Comparison of ENCODE assay signal across 11 cellular contexts in the genomic region with DNA sequence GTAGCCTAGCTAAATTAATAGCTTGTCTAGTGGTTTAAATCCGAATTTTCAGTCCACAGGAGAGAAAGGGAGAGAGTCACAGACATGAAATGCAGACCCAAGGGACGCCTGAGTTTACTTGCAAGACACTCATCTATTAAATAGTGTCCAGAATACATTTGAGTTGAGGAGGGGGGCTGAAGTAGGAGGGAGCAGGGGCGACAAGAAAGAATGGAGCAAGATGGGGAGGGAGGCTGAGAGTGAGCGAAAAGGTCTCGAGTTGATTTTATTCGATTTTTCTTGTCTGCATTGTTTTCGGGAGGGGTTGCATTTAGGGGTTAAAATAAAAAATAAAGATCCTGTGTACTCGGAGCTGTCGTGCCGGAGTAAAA. TPM values are rescaled to one million over a fixed set of nuclear protein-coding genes. Genes with fewer than 3 reads are reported as not detected.
DNase-seq lines count a peak whose midpoint lies in the region; ATAC-seq, FAIRE-seq and TF ChIP-seq lines count a peak whose summit lies in the region.
"Had no signal": no experiment of that assay in that cellular context is flagged by ENCODE, and none has a peak within 500 bp of the region (broad histone marks: within the 10 kb centered on the region; RNA-seq: fewer than 3 reads in every experiment).

No MANE protein-coding gene starts in this region.

- intact Hi-C loops in right cardiac atrium (cut with DNase I) (loop anchor here (5.0 to 10.0 kb wide), 7 partner anchors 80 to 623 kb away; no protein-coding TSS in a partner anchor), cardiac septum (cut with DNase I) (loop anchor here (2.0 to 5.0 kb wide), 3 partner anchors 519 to 800 kb away; no protein-coding TSS in a partner anchor), head of caudate nucleus (cut with DNase I) (loop anchor here (2.0 to 10.0 kb wide), 2 partner anchors 519 to 623 kb away; no protein-coding TSS in a partner anchor)
- intact Hi-C loops in naive thymus-derived CD4-positive, alpha-beta T cell (cut with micrococcal nuclease) = loop anchor here (1.0 to 10.0 kb wide), 4 partner anchors 7 to 803 kb away; no protein-coding TSS in a partner anchor

- no peaks in the 10 kb centered on the region for H3K36me3 ChIP-seq in bronchial epithelial cell (ENCODE audit: control insufficient read depth, insufficient read depth, low read length)
- H3K36me3 ChIP-seq in naive thymus-derived CD4-positive, alpha-beta T cell (ENCODE audit: control insufficient read depth in 2 of 3, insufficient read depth in 3 of 3, low read length in 3 of 3) = no peaks in the 10 kb centered on the region

- peaks cover 79 to 93% (median 87%) of the 10 kb centered on the region in 5 donors for H3K27me3 Mint-ChIP-seq in naive thymus-derived CD4-positive, alpha-beta T cell

- H3K36me3 Mint-ChIP-seq in naive thymus-derived CD4-positive, alpha-beta T cell = peaks cover 0 to 11% (median 0%) of the 10 kb centered on the region in 5 donors

- CTCF ChIA-PET in naive thymus-derived CD4-positive, alpha-beta T cell (lab: Charles Lee) = interaction anchor here (1.0 kb wide), 1 partner anchor 33 kb away, joined by 3 read pairs; no protein-coding TSS in a partner anchor

- H3K9me3 Mint-ChIP-seq in naive thymus-derived CD4-positive, alpha-beta T cell = peaks cover 0 to 29% (median 14%) of the 10 kb centered on the region in 11 donors

- H3K4me3 Mint-ChIP-seq in naive thymus-derived CD4-positive, alpha-beta T cell = peak overlapping the region; percentile 3 to 81 (median 61)

- no peaks in the 10 kb centered on the region for H3K9me3 ChIP-seq in right cardiac atrium (ENCODE audit: control insufficient read depth, low read length)
- peaks cover 0 to 6% (median 0%) of the 10 kb centered on the region in 3 experiments for H3K9me3 ChIP-seq in naive thymus-derived CD4-positive, alpha-beta T cell (ENCODE audit: control insufficient read depth in 2 of 3, low read length in 3 of 3)

- 38% methylated on average over 10 of the region's 10 CpGs for WGBS in right cardiac atrium

- H3K27ac Mint-ChIP-seq in naive thymus-derived CD4-positive, alpha-beta T cell = peak overlapping the region in 2 of 9 donors; percentile 0 to 31

- no peak for DNase-seq in right cardiac atrium
- no peak for DNase-seq in cardiac septum (ENCODE audit: low spot score)
- no peak for DNase-seq in bronchial epithelial cell (ENCODE audit: low read depth)
- no peak for DNase-seq in naive thymus-derived CD4-positive, alpha-beta T cell
- DNase-seq in A172 (ENCODE audit: low spot score) = no peak
- no peak for DNase-seq in head of caudate nucleus
- no peak for DNase-seq in DMS79 treated with DMSO at 0.1 percent for 48 hours (lab: John Stamatoyannopoulos, UW)
- DNase-seq: activated gamma-delta T cell treated with Interleukin-2 at 50 U/mL for 16 hours; C1 segment of cervical spinal cord; effector CD4-positive, alpha-beta T cell had no signal

- ATAC-seq in right cardiac atrium (no peak), GM18498 (IDR thresholded peaks at IDR 0.05; ENCODE audit: unreplicated experiment) (no peak)
- ATAC-seq in naive thymus-derived CD4-positive, alpha-beta T cell = no peak

- FAIRE-seq in bronchial epithelial cell (lab: Jason Lieb, UNC) = no peak

- POLR2A ChIA-PET in naive thymus-derived CD4-positive, alpha-beta T cell (lab: Charles Lee) = no interaction called here

- H3K4me3 ChIP-seq in right cardiac atrium (ENCODE audit: low read length) (peak overlapping the region; percentile 35), bronchial epithelial cell (ENCODE audit: low read depth, low read length) (peak overlapping the region; percentile 55)
- no peak overlapping the region for H3K4me3 ChIP-seq in naive thymus-derived CD4-positive, alpha-beta T cell (ENCODE audit: low read length)

- peaks cover 6 to 47% (median 34%) of the 10 kb centered on the region in 7 donors for H3K4me1 Mint-ChIP-seq in naive thymus-derived CD4-positive, alpha-beta T cell

- no peak for TF ChIP-seq CTCF in bronchial epithelial cell (IDR thresholded peaks at IDR 0.05; ENCODE audit: insufficient read depth, low read length, severe bottlenecking)

- H3K27ac ChIP-seq in right cardiac atrium (ENCODE audit: low read length) = no peak overlapping the region
- no peak overlapping the region for H3K27ac ChIP-seq in naive thymus-derived CD4-positive, alpha-beta T cell (ENCODE audit: low read depth, low read length)

- H3K27me3 ChIP-seq in right cardiac atrium (ENCODE audit: control insufficient read depth, insufficient read depth) = no peaks in the 10 kb centered on the region
- H3K27me3 ChIP-seq in bronchial epithelial cell (ENCODE audit: control insufficient read depth, insufficient read depth, low read length) = no peaks in the 10 kb centered on the region
- peaks cover 10 to 62% of the 10 kb centered on the region in 2 donors for H3K27me3 ChIP-seq in naive thymus-derived CD4-positive, alpha-beta T cell (ENCODE audit: control insufficient read depth in 2 of 2, insufficient read depth in 2 of 2, low read length in 2 of 2)

- H3K4me1 ChIP-seq in right cardiac atrium (ENCODE audit: control insufficient read depth, insufficient read depth, low read length) = no peaks in the 10 kb centered on the region
- peaks cover 8 to 13% of the 10 kb centered on the region in 2 donors for H3K4me1 ChIP-seq in naive thymus-derived CD4-positive, alpha-beta T cell (ENCODE audit: control insufficient read depth in 2 of 2, insufficient read depth in 2 of 2, low read length in 2 of 2)

RNA-seq across cellular contexts. Expression of a gene that starts 4.2 kb away (rescaled TPM):
- 10 to 100 TPM; 23.2 to 29.9 (median 27.1) TPM for total RNA-seq in right cardiac atrium
- polyA plus RNA-seq in right cardiac atrium = 8.2 TPM
- 18.7 TPM for total RNA-seq in cardiac septum
- 7.6 and 10.6 TPM in 2 replicates for total RNA-seq in bronchial epithelial cell
- under 1 TPM in 1 of 5 experiments, not detected in 4; 0.42 TPM for total RNA-seq in naive thymus-derived CD4-positive, alpha-beta T cell
- not detected for polyA plus RNA-seq in naive thymus-derived CD4-positive, alpha-beta T cell
- total RNA-seq in A172 (2014; rRNA removed; shearing (Covaris generic)) = 8.0 and 19.1 TPM in 2 replicates
